ENCODE assay signal across 21 cellular contexts in the genomic region with DNA sequence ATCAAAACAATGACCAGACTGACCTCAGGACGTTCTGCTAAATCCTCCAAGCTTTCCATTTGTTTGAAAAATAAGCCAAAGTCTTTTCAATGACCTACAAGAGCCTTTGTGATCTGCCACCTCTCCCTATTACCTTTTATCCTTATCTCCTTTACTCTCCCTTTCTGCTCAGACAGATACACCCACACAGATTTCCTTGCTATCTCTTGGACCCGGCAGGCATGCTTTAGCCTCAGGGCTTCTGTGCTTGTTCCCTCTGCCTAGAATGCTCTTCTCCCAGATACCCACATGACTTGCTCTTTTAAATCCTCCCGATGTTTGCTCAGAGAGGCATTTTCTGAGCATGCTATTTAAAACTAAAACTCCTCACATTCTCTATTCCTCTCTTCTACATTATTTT.
"Had no signal": no experiment of that assay in that cellular context is flagged by ENCODE, and none has a peak within 500 bp of the region (broad histone marks: within the 10 kb centered on the region; RNA-seq: fewer than 3 reads in every experiment).

No MANE protein-coding gene starts in this region.

- H3K4me3 ChIP-seq: body of pancreas, esophagus squamous epithelium, heart right ventricle, thoracic aorta had no signal

- H3K27me3 ChIP-seq: body of pancreas, esophagus squamous epithelium, heart right ventricle had no signal

- H3K36me3 ChIP-seq: esophagus squamous epithelium, heart right ventricle, neutrophil, thoracic aorta had no signal

- H3K4me1 ChIP-seq: body of pancreas, esophagus squamous epithelium, heart right ventricle, parathyroid adenoma had no signal

- H3K27ac Mint-ChIP-seq: activated CD4-positive, alpha-beta T cell treated with anti-CD3 and anti-CD28 coated beads, Interleukin-2, amount 10 ng/mL, durations not matched to agents 24 days and 14 days; activated CD8-positive, alpha-beta T cell treated with anti-CD3 and anti-CD28 coated beads for 36 hours; activated naive CD8-positive, alpha-beta T cell treated with anti-CD3 and anti-CD28 coated beads, Interleukin-2, amount 10 ng/mL, durations not matched to agents 7 days and 5 days; activated T-helper 17 cell treated with anti-CD3 and anti-CD28 coated beads, Interleukin-2, amount 50 U/mL, for 72 hours; effector memory CD8-positive, alpha-beta T cell; natural killer cell; stimulated activated effector memory CD8-positive, alpha-beta T cell treated with anti-CD3 and anti-CD28 coated beads, Interleukin-12 subunit alpha, Interleukin-12 subunit beta, amount 100 ng/mL, for 72 hours; T-helper 1 cell treated with Interleukin-12 subunit alpha and Interleukin-12 subunit beta and Interleukin-4 antibody, amounts not matched to agents 30 μg/mL and 1 μg/mL, for 36 hours had no signal

- H3K9me3 ChIP-seq: body of pancreas, esophagus squamous epithelium, heart right ventricle, neutrophil, thoracic aorta had no signal

- H3K36me3 Mint-ChIP-seq: activated naive CD8-positive, alpha-beta T cell treated with anti-CD3 and anti-CD28 coated beads, Interleukin-2, amount 10 ng/mL, durations not matched to agents 7 days and 5 days; natural killer cell; stimulated activated effector memory CD8-positive, alpha-beta T cell treated with anti-CD3 and anti-CD28 coated beads, Interleukin-12 subunit alpha, Interleukin-12 subunit beta, amount 100 ng/mL, for 72 hours had no signal

- DNase-seq: activated CD4-positive, alpha-beta T cell treated with anti-CD3 and anti-CD28 coated beads, Interleukin-2, amount 10 ng/mL, durations not matched to agents 24 days and 14 days; activated CD4-positive, CD25-positive, alpha-beta regulatory T cell; activated CD8-positive, alpha-beta T cell treated with anti-CD3 and anti-CD28 coated beads for 36 hours; activated naive CD4-positive, alpha-beta T cell treated with Interleukin-2 at 50 U/mL for 16 hours; activated naive CD8-positive, alpha-beta T cell treated with anti-CD3 and anti-CD28 coated beads, Interleukin-2, amount 10 ng/mL, durations not matched to agents 7 days and 5 days; activated T-cell treated with anti-CD3 and anti-CD28 coated beads, Interleukin-2, amount 50 U/mL, for 1 hour; body of pancreas; dermis blood vessel endothelial cell; effector memory CD8-positive, alpha-beta T cell; esophagus squamous epithelium; heart right ventricle; left cardiac atrium; natural killer cell; stimulated activated CD4-positive, alpha-beta T cell treated with anti-CD3 and anti-CD28 coated beads, Interleukin-4, amount 100 ng/mL, for 24 hours had no signal

- H3K4me3 Mint-ChIP-seq: activated CD4-positive, alpha-beta T cell treated with anti-CD3 and anti-CD28 coated beads, Interleukin-2, amount 10 ng/mL, durations not matched to agents 24 days and 14 days; activated CD8-positive, alpha-beta T cell treated with anti-CD3 and anti-CD28 coated beads for 36 hours; activated naive CD8-positive, alpha-beta T cell treated with anti-CD3 and anti-CD28 coated beads, Interleukin-2, amount 10 ng/mL, durations not matched to agents 7 days and 5 days; activated T-helper 17 cell treated with anti-CD3 and anti-CD28 coated beads, Interleukin-2, amount 50 U/mL, for 72 hours; effector memory CD8-positive, alpha-beta T cell; natural killer cell; stimulated activated effector memory CD8-positive, alpha-beta T cell treated with anti-CD3 and anti-CD28 coated beads, Interleukin-12 subunit alpha, Interleukin-12 subunit beta, amount 100 ng/mL, for 72 hours; T-helper 1 cell treated with Interleukin-12 subunit alpha and Interleukin-12 subunit beta and Interleukin-4 antibody, amounts not matched to agents 30 μg/mL and 1 μg/mL, for 36 hours had no signal

- H3K9me3 Mint-ChIP-seq: activated CD4-positive, alpha-beta T cell treated with anti-CD3 and anti-CD28 coated beads, Interleukin-2, amount 10 ng/mL, durations not matched to agents 24 days and 14 days; activated naive CD8-positive, alpha-beta T cell treated with anti-CD3 and anti-CD28 coated beads, Interleukin-2, amount 10 ng/mL, durations not matched to agents 7 days and 5 days; activated T-helper 17 cell treated with anti-CD3 and anti-CD28 coated beads, Interleukin-2, amount 50 U/mL, for 72 hours; natural killer cell; stimulated activated effector memory CD8-positive, alpha-beta T cell treated with anti-CD3 and anti-CD28 coated beads, Interleukin-12 subunit alpha, Interleukin-12 subunit beta, amount 100 ng/mL, for 72 hours; T-helper 1 cell treated with Interleukin-12 subunit alpha and Interleukin-12 subunit beta and Interleukin-4 antibody, amounts not matched to agents 30 μg/mL and 1 μg/mL, for 36 hours had no signal

- H3K27ac ChIP-seq: body of pancreas, esophagus squamous epithelium, heart right ventricle, neutrophil, parathyroid adenoma, thoracic aorta had no signal

- ATAC-seq: activated CD8-positive, alpha-beta T cell treated with anti-CD3 and anti-CD28 coated beads for 36 hours; activated T-helper 17 cell treated with anti-CD3 and anti-CD28 coated beads, Interleukin-2, amount 50 U/mL, for 72 hours; body of pancreas; effector memory CD8-positive, alpha-beta T cell; heart right ventricle; left cardiac atrium; natural killer cell; sciatic nerve; stimulated activated effector memory CD8-positive, alpha-beta T cell treated with anti-CD3 and anti-CD28 coated beads, Interleukin-12 subunit alpha, Interleukin-12 subunit beta, amount 100 ng/mL, for 72 hours had no signal

- H3K4me1 Mint-ChIP-seq: activated CD4-positive, alpha-beta T cell treated with anti-CD3 and anti-CD28 coated beads, Interleukin-2, amount 10 ng/mL, durations not matched to agents 24 days and 14 days; activated naive CD8-positive, alpha-beta T cell treated with anti-CD3 and anti-CD28 coated beads, Interleukin-2, amount 10 ng/mL, durations not matched to agents 7 days and 5 days; activated T-helper 17 cell treated with anti-CD3 and anti-CD28 coated beads, Interleukin-2, amount 50 U/mL, for 72 hours; natural killer cell; stimulated activated effector memory CD8-positive, alpha-beta T cell treated with anti-CD3 and anti-CD28 coated beads, Interleukin-12 subunit alpha, Interleukin-12 subunit beta, amount 100 ng/mL, for 72 hours had no signal

- H3K27me3 Mint-ChIP-seq: activated CD4-positive, alpha-beta T cell treated with anti-CD3 and anti-CD28 coated beads, Interleukin-2, amount 10 ng/mL, durations not matched to agents 24 days and 14 days; activated T-helper 17 cell treated with anti-CD3 and anti-CD28 coated beads, Interleukin-2, amount 50 U/mL, for 72 hours; effector memory CD8-positive, alpha-beta T cell had no signal
